ENCODE assay signal across 8 cellular contexts in the genomic region with DNA sequence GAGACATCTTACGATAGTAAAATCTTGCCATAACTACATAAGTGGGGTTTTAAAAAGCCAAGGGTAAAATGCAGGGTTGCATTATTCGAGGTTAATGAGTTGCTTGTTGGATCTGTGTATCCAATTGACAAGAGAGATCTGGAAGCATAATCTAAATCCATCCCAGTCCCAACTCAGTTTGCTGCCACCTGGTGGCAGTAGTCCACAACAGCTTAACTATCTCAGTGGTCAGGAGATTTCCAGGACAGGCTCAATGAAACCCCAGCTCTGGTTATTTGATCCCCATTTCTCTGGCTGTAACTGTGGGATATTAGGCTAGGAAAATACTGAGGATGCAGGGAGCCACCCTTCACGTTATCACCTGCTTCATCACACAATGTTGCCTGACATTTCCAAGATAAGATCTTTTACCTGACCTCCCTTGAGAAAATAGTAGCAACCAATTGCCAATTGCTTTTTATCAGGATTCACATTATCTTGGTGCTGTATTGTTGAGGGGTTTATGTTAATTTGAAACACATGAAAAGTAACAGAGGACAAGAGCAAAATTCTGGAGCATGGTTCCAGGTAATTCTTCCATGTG.
DNase-seq lines count a peak whose midpoint lies in the region; ATAC-seq and TF ChIP-seq lines count a peak whose summit lies in the region.

No MANE protein-coding gene starts in this region.

- no peaks in the 10 kb centered on the region for H3K9me3 ChIP-seq in stomach

- ATAC-seq in HG03039 (IDR thresholded peaks at IDR 0.05; ENCODE audit: unreplicated experiment) (peak; percentile 28), esophagus mucosa (peak; percentile 62), naive B cell (ENCODE audit: low read depth in 2 of 2) (peak in 1 of 2 donors; percentile 40)

- intact Hi-C loops in stomach (cut with DNase I; ENCODE audit: low total_unique reads), result loop anchor here (5.0 kb wide), 1 partner anchor 1095 kb away; no protein-coding TSS in a partner anchor

- no peak for TF ChIP-seq EP300 in stomach (IDR thresholded peaks at IDR 0.05)

- no peaks in the 10 kb centered on the region for H3K36me3 Mint-ChIP-seq in naive B cell

- H3K27me3 ChIP-seq in stomach, result no peaks in the 10 kb centered on the region

- no peaks in the 10 kb centered on the region for H3K9me3 Mint-ChIP-seq in naive B cell

- TF ChIP-seq POLR2A in stomach (IDR thresholded peaks at IDR 0.05), result no peak

- no peak overlapping the region for H3K4me3 Mint-ChIP-seq in naive B cell

- peak in 5 of 7 experiments; percentile 60 to 87 (median 65) for TF ChIP-seq CTCF in stomach (IDR thresholded peaks at IDR 0.05)

- H3K4me3 ChIP-seq in stomach, result no peak overlapping the region

- no peaks in the 10 kb centered on the region for H3K4me1 ChIP-seq in stomach

- H3K27ac Mint-ChIP-seq in naive B cell, result peak overlapping the region in 1 of 6 donors; percentile 77

- no peaks in the 10 kb centered on the region for H3K4me1 Mint-ChIP-seq in naive B cell

- 8 to 16% (median 15%) methylated on average over 3 of the region's 3 CpGs for WGBS in stomach, 5 donors

- DNase-seq in NCI-H187 (lab: John Stamatoyannopoulos, UW) (peak; percentile 2 to 9), NCI-H187 treated with DMSO at 0.1 percent for 48 hours (lab: John Stamatoyannopoulos, UW) (no peak), NCI-H82 treated with DMSO at 0.1 percent for 48 hours (lab: John Stamatoyannopoulos, UW; ENCODE audit: unreplicated experiment) (peak; percentile 42), activated T-cell treated with anti-CD3 and anti-CD28 coated beads for 1 hour (ENCODE audit: low read depth) (peak; percentile 52), naive B cell (peak; percentile 35), stomach (peak; percentile 68)

- H3K36me3 ChIP-seq in stomach, result no peaks in the 10 kb centered on the region

- H3K27me3 Mint-ChIP-seq in naive B cell, result no peaks in the 10 kb centered on the region

- no peak overlapping the region for H3K27ac ChIP-seq in stomach
